ENCODE assay signal across 19 cellular contexts in the genomic region with DNA sequence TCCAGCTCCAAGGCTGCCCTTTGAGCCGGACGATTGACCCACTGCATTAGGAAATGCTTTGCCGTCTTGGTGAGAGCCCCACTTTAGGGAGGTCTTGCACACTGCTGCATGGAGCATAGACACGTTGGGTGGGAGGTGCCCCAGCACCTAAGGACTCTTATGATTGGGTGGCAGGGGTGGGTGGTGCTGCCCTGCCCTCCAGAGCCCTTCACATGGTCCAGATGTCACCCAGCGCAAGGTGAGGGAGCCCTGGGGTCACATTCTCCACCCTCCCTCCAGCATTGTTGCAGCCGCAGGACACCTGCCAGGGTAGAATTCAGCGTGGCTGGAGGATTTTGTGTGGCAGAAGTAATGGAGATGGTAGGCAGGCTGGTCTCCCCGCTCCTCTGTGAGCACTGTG.
DNase-seq lines count a peak whose midpoint lies in the region; ATAC-seq and TF ChIP-seq lines count a peak whose summit lies in the region.
"Had no signal": no experiment of that assay in that cellular context is flagged by ENCODE, and none has a peak within 500 bp of the region (broad histone marks: within the 10 kb centered on the region; RNA-seq: fewer than 3 reads in every experiment).

No MANE protein-coding gene starts in this region.

- H3K23ac ChIP-seq in mesenchymal stem cell (ENCODE audit: low read length in 2 of 2) = no peak overlapping the region

- H3K27ac ChIP-seq in RWPE2 (ENCODE audit: poor library complexity, severe bottlenecking) (no peak overlapping the region), mesenchymal stem cell (ENCODE audit: low read length, poor library complexity, severe bottlenecking) (no peak overlapping the region), uterus (peak overlapping the region; percentile 72 to 82), osteoblast (ENCODE audit: low read depth, low read length) (no peak overlapping the region)

- no peak overlapping the region for H3K27ac Mint-ChIP-seq in activated naive CD8-positive, alpha-beta T cell treated with anti-CD3 and anti-CD28 coated beads, Interleukin-2, amount 10 ng/mL, durations not matched to agents 7 days and 5 days
- no peak overlapping the region for H3K27ac Mint-ChIP-seq in activated naive CD8-positive, alpha-beta T cell treated with anti-CD3 and anti-CD28 coated beads, Interleukin-2, amount 50 U/mL, for 24 hours

- peaks cover 7% of the 10 kb centered on the region for H3K9me3 Mint-ChIP-seq in activated naive CD8-positive, alpha-beta T cell treated with anti-CD3 and anti-CD28 coated beads, Interleukin-2, amount 10 ng/mL, durations not matched to agents 7 days and 5 days
- H3K9me3 Mint-ChIP-seq in activated naive CD8-positive, alpha-beta T cell treated with anti-CD3 and anti-CD28 coated beads, Interleukin-2, amount 50 U/mL, for 24 hours = peaks cover 5% of the 10 kb centered on the region

- H2BK12ac ChIP-seq in mesenchymal stem cell (ENCODE audit: low read length in 2 of 2) = no peak overlapping the region

- H2BK15ac ChIP-seq in mesenchymal stem cell (ENCODE audit: low read depth, poor library complexity, severe bottlenecking) = no peak overlapping the region

- H3K4me2 ChIP-seq in mesenchymal stem cell (ENCODE audit: low read length, poor library complexity, severe bottlenecking) = no peak overlapping the region
- H3K4me2 ChIP-seq in osteoblast (ENCODE audit: insufficient read depth, low read length) = no peak overlapping the region
- H3K4me2 ChIP-seq: SK-N-SH had no signal

- peak overlapping the region; percentile 83 for H4K91ac ChIP-seq in mesenchymal stem cell (ENCODE audit: low read length)

- H4K20me1 ChIP-seq in osteoblast (ENCODE audit: insufficient read depth, low read length) = no peaks in the 10 kb centered on the region

- H3K4me1 ChIP-seq in RWPE2 (ENCODE audit: insufficient read depth, poor library complexity, severe bottlenecking) = peaks cover 7% of the 10 kb centered on the region
- peaks cover 6% of the 10 kb centered on the region for H3K4me1 ChIP-seq in mesenchymal stem cell (ENCODE audit: control insufficient read depth, insufficient read depth, low read depth, low read length)
- peaks cover 0 to 7% of the 10 kb centered on the region in 2 donors for H3K4me1 ChIP-seq in uterus
- H3K4me1 ChIP-seq in HAP-1 = peaks cover 3% of the 10 kb centered on the region; the same call in 1 of the 2 replicates
- peaks cover 11% of the 10 kb centered on the region for H3K4me1 ChIP-seq in osteoblast (ENCODE audit: insufficient read depth, low read length)

- WGBS in mesenchymal stem cell = 86% methylated on average over 8 of the region's 8 CpGs

- H3K4me3 ChIP-seq in RWPE2 (ENCODE audit: severe bottlenecking) (no peak overlapping the region), mesenchymal stem cell (ENCODE audit: insufficient read depth in 1 of 2, low read depth in 1 of 2, low read length in 2 of 2) (no peak overlapping the region), uterus (no peak overlapping the region), HAP-1 (no peak overlapping the region), osteoblast (ENCODE audit: insufficient read depth, low read length) (no peak overlapping the region)
- H3K4me3 ChIP-seq: K562, MG63 had no signal

- H3K79me1 ChIP-seq in mesenchymal stem cell (replicated peaks; ENCODE audit: low read length, poor library complexity, severe bottlenecking) = peaks cover 2% of the 10 kb centered on the region

- ATAC-seq in activated naive CD8-positive, alpha-beta T cell treated with anti-CD3 and anti-CD28 coated beads, Interleukin-2, amount 10 ng/mL, durations not matched to agents 7 days and 5 days (ENCODE audit: low read depth) = no peak
- ATAC-seq in activated naive CD8-positive, alpha-beta T cell treated with anti-CD3 and anti-CD28 coated beads, Interleukin-2, amount 50 U/mL, for 24 hours = no peak
- ATAC-seq in RWPE2 (ENCODE audit: low read depth) = no peak
- ATAC-seq: K562, PC-3 had no signal

- no peak overlapping the region for H2BK5ac ChIP-seq in mesenchymal stem cell (ENCODE audit: low read depth, low read length, poor library complexity, severe bottlenecking)

- intact Hi-C loops in uterus (cut with DNase I; ENCODE audit: low total_unique reads) = no loop called here

- no peaks in the 10 kb centered on the region for H3K36me3 Mint-ChIP-seq in activated naive CD8-positive, alpha-beta T cell treated with anti-CD3 and anti-CD28 coated beads, Interleukin-2, amount 10 ng/mL, durations not matched to agents 7 days and 5 days
- H3K36me3 Mint-ChIP-seq in activated naive CD8-positive, alpha-beta T cell treated with anti-CD3 and anti-CD28 coated beads, Interleukin-2, amount 50 U/mL, for 24 hours (ENCODE audit: low read depth) = no peaks in the 10 kb centered on the region

- peaks cover 10% of the 10 kb centered on the region for H3K9me3 ChIP-seq in RWPE2 (ENCODE audit: severe bottlenecking)
- H3K9me3 ChIP-seq in mesenchymal stem cell (ENCODE audit: control insufficient read depth, low read length) = peaks cover 16% of the 10 kb centered on the region
- no peaks in the 10 kb centered on the region for H3K9me3 ChIP-seq in uterus
- H3K9me3 ChIP-seq in HAP-1 = peaks cover 4% of the 10 kb centered on the region; the same call in 1 of the 2 replicates
- H3K9me3 ChIP-seq in osteoblast (ENCODE audit: low read depth, low read length) = peaks cover 5% of the 10 kb centered on the region

- no peak overlapping the region for H3K18ac ChIP-seq in mesenchymal stem cell (ENCODE audit: low read depth in 1 of 2, low read length in 2 of 2)

- no peak overlapping the region for H3K4ac ChIP-seq in mesenchymal stem cell (ENCODE audit: low read depth in 1 of 2, low read length in 2 of 2)

- no peaks in the 10 kb centered on the region for H3K79me2 ChIP-seq in osteoblast (ENCODE audit: insufficient read depth, low read length)

- H4K8ac ChIP-seq in mesenchymal stem cell (ENCODE audit: low read length) = no peak overlapping the region

- H3K4me3 Mint-ChIP-seq in activated naive CD8-positive, alpha-beta T cell treated with anti-CD3 and anti-CD28 coated beads, Interleukin-2, amount 10 ng/mL, durations not matched to agents 7 days and 5 days = no peak overlapping the region
- H3K4me3 Mint-ChIP-seq in activated naive CD8-positive, alpha-beta T cell treated with anti-CD3 and anti-CD28 coated beads, Interleukin-2, amount 50 U/mL, for 24 hours = no peak overlapping the region
- H3K4me3 Mint-ChIP-seq: CD14-positive monocyte had no signal

- H2AFZ ChIP-seq in mesenchymal stem cell (ENCODE audit: low read depth, low read length) (no peak overlapping the region), osteoblast (ENCODE audit: low read length) (no peak overlapping the region)

- in situ Hi-C loops in HAP-1 (cut with MboI; ENCODE audit: low sequenced_read_pairs) = no loop called here

- H3K27me3 ChIP-seq in RWPE2 (ENCODE audit: insufficient read depth, poor library complexity, severe bottlenecking) = no peaks in the 10 kb centered on the region
- no peaks in the 10 kb centered on the region for H3K27me3 ChIP-seq in mesenchymal stem cell (ENCODE audit: control insufficient read depth in 1 of 2, insufficient read depth in 1 of 2, low read length in 2 of 2)
- H3K27me3 ChIP-seq in uterus = no peaks in the 10 kb centered on the region
- no peaks in the 10 kb centered on the region; the same call in 1 of the 2 replicates for H3K27me3 ChIP-seq in HAP-1 (ENCODE audit: low read depth)
- peaks cover 10% of the 10 kb centered on the region for H3K27me3 ChIP-seq in osteoblast (ENCODE audit: insufficient read depth, low read length)
- H3K27me3 ChIP-seq: MG63 had no signal

- H3K36me3 ChIP-seq in RWPE2 (ENCODE audit: low read depth) (no peaks in the 10 kb centered on the region), mesenchymal stem cell (ENCODE audit: control insufficient read depth in 1 of 2, insufficient read depth in 2 of 2, low read depth in 1 of 2, low read length in 2 of 2) (peaks cover 0 to 3% of the 10 kb centered on the region in 2 experiments), uterus (no peaks in the 10 kb centered on the region), HAP-1 (replicated peaks) (no peaks in the 10 kb centered on the region), osteoblast (ENCODE audit: insufficient read depth, low read length) (no peaks in the 10 kb centered on the region)
- H3K36me3 ChIP-seq: MG63 had no signal

- peaks cover 6% of the 10 kb centered on the region for H3K4me1 Mint-ChIP-seq in activated naive CD8-positive, alpha-beta T cell treated with anti-CD3 and anti-CD28 coated beads, Interleukin-2, amount 10 ng/mL, durations not matched to agents 7 days and 5 days
- peaks cover 11% of the 10 kb centered on the region for H3K4me1 Mint-ChIP-seq in activated naive CD8-positive, alpha-beta T cell treated with anti-CD3 and anti-CD28 coated beads, Interleukin-2, amount 50 U/mL, for 24 hours
- H3K4me1 Mint-ChIP-seq: CD14-positive monocyte had no signal

- POLR2A ChIA-PET in activated naive CD8-positive, alpha-beta T cell treated with anti-CD3 and anti-CD28 coated beads, Interleukin-2, amount 10 ng/mL, durations not matched to agents 7 days and 5 days (lab: Charles Lee) = no interaction called here

- no peak overlapping the region for H3K14ac ChIP-seq in mesenchymal stem cell (ENCODE audit: low read length in 2 of 2)

- peaks cover 17% of the 10 kb centered on the region for H3K27me3 Mint-ChIP-seq in activated naive CD8-positive, alpha-beta T cell treated with anti-CD3 and anti-CD28 coated beads, Interleukin-2, amount 10 ng/mL, durations not matched to agents 7 days and 5 days
- no peaks in the 10 kb centered on the region for H3K27me3 Mint-ChIP-seq in activated naive CD8-positive, alpha-beta T cell treated with anti-CD3 and anti-CD28 coated beads, Interleukin-2, amount 50 U/mL, for 24 hours

- H3K9ac ChIP-seq in mesenchymal stem cell (ENCODE audit: low read length) = no peak overlapping the region
- H3K9ac ChIP-seq: SK-N-SH had no signal

- DNase-seq in activated naive CD8-positive, alpha-beta T cell treated with anti-CD3 and anti-CD28 coated beads, Interleukin-2, amount 10 ng/mL, durations not matched to agents 7 days and 5 days = peak; percentile 7
- no peak for DNase-seq in activated naive CD8-positive, alpha-beta T cell treated with anti-CD3 and anti-CD28 coated beads, Interleukin-2, amount 50 U/mL, for 24 hours
- DNase-seq in RWPE2 (ENCODE audit: low spot score) = peak; percentile 27
- no peak for DNase-seq in mesenchymal stem cell
- no peak for DNase-seq in uterus
- DNase-seq in HAP-1 (ENCODE audit: low spot score in 2 of 2) = no peak
- DNase-seq in osteoblast (ENCODE audit: insufficient read length, low spot score, missing footprints) = no peak
- DNase-seq: EL, GF-D8, MG63, NCI-H1417 treated with DMSO at 0.1 percent for 48 hours, NCI-H187, NCI-H446 treated with DMSO at 0.1 percent for 48 hours, NCI-H526 treated with DMSO at 0.1 percent for 48 hours, PC-3, SIG-M5, SK-N-SH had no signal

- H2BK120ac ChIP-seq in mesenchymal stem cell (ENCODE audit: low read depth, low read length) = no peak overlapping the region

- no peak for TF ChIP-seq POLR2A in uterus (IDR thresholded peaks at IDR 0.05)

- TF ChIP-seq CTCF in RWPE2 (IDR thresholded peaks at IDR 0.05; ENCODE audit: poor library complexity, severe bottlenecking) = no peak
- no peak for TF ChIP-seq CTCF in uterus (IDR thresholded peaks at IDR 0.05)
- TF ChIP-seq CTCF in osteoblast (IDR thresholded peaks at IDR 0.05; ENCODE audit: extremely low read depth, low read depth, low read length) = no peak

- H2AK5ac ChIP-seq in mesenchymal stem cell (ENCODE audit: low read length, severe bottlenecking) = no peak overlapping the region

Comparison
In these comparisons a context has a peak if more than half of its experiments do, and no peak if none do; other contexts are left out.
1. DNase-seq: peak in activated naive CD8-positive, alpha-beta T cell treated with anti-CD3 and anti-CD28 coated beads, Interleukin-2, amount 10 ng/mL, durations not matched to agents 7 days and 5 days (single experiment) and RWPE2 (single experiment); none in activated naive CD8-positive, alpha-beta T cell treated with anti-CD3 and anti-CD28 coated beads, Interleukin-2, amount 50 U/mL, for 24 hours (single experiment), mesenchymal stem cell (single experiment), uterus (0 of 2), HAP-1 (0 of 2) and osteoblast (single experiment).
2. H3K27ac ChIP-seq: peak in uterus (2 of 2); none in RWPE2 (single experiment), mesenchymal stem cell (single experiment) and osteoblast (single experiment).